ENCODE assay signal across 10 cellular contexts in genomic region chr10:132572545-132572937, GRCh38. TPM values are rescaled to one million over a fixed set of nuclear protein-coding genes. Genes with fewer than 3 reads are reported as not detected.
DNase-seq lines count a peak whose midpoint lies in the region; ATAC-seq, FAIRE-seq and TF ChIP-seq lines count a peak whose summit lies in the region.
"Had no signal": no experiment of that assay in that cellular context is flagged by ENCODE, and none has a peak within 500 bp of the region (broad histone marks: within the 10 kb centered on the region; RNA-seq: fewer than 3 reads in every experiment).

No MANE protein-coding gene starts in this region.

- peaks cover 7% of the 10 kb centered on the region for H3K36me3 Mint-ChIP-seq in MCF 10A (ENCODE audit: insufficient read depth, unreplicated experiment)
- H3K36me3 Mint-ChIP-seq: activated naive CD4-positive, alpha-beta T cell treated with anti-CD3 and anti-CD28 coated beads, Interleukin-2, amount 50 U/mL, for 24 hours had no signal

- H3K27me3 Mint-ChIP-seq in MCF 10A (ENCODE audit: insufficient read depth, unreplicated experiment) = no peaks in the 10 kb centered on the region
- H3K27me3 Mint-ChIP-seq: activated naive CD4-positive, alpha-beta T cell treated with anti-CD3 and anti-CD28 coated beads, Interleukin-2, amount 50 U/mL, for 24 hours; T-helper 17 cell had no signal

- peaks cover 6% of the 10 kb centered on the region for H3K4me1 Mint-ChIP-seq in MCF 10A (ENCODE audit: insufficient read depth, unreplicated experiment)

- H3K4me3 Mint-ChIP-seq in MCF 10A (ENCODE audit: unreplicated experiment) = no peak overlapping the region
- H3K4me3 Mint-ChIP-seq: activated naive CD4-positive, alpha-beta T cell treated with anti-CD3 and anti-CD28 coated beads, Interleukin-2, amount 50 U/mL, for 24 hours had no signal

- no peaks in the 10 kb centered on the region for H3K9me3 ChIP-seq in breast epithelium

- BruUV-seq in MCF 10A (replicated peaks; lab: Mats Ljungman, UMichigan) = no TSS peak

- FAIRE-seq in urothelium cell line (lab: Jason Lieb, UNC) = no peak

- H3K9me3 Mint-ChIP-seq in MCF 10A (ENCODE audit: unreplicated experiment) = no peaks in the 10 kb centered on the region
- H3K9me3 Mint-ChIP-seq: activated naive CD4-positive, alpha-beta T cell treated with anti-CD3 and anti-CD28 coated beads, Interleukin-2, amount 50 U/mL, for 24 hours had no signal

- no peak overlapping the region for H3K27ac Mint-ChIP-seq in MCF 10A (ENCODE audit: low read depth, unreplicated experiment)
- H3K27ac Mint-ChIP-seq: T-helper 17 cell had no signal

- no peaks in the 10 kb centered on the region for H3K36me3 ChIP-seq in breast epithelium

- DNase-seq in MCF 10A (ENCODE audit: unreplicated experiment) = peak; percentile 13
- no peak for DNase-seq in breast epithelium (ENCODE audit: low spot score in 2 of 2)
- DNase-seq in RPMI8226 = peak; percentile 11
- no peak for DNase-seq in Right ventricle myocardium superior
- DNase-seq in urothelium cell line (ENCODE audit: low spot score) = peak; percentile 29
- DNase-seq in epidermal melanocyte (ENCODE audit: insufficient read length, low spot score) = no peak
- DNase-seq: T-helper 17 cell had no signal

- ATAC-seq in Right ventricle myocardium superior (ENCODE audit: poor library complexity) = peak; percentile 45
- ATAC-seq in GM21576 (IDR thresholded peaks at IDR 0.05; ENCODE audit: unreplicated experiment) = no peak
- no peak for ATAC-seq in HG03280 (IDR thresholded peaks at IDR 0.05; ENCODE audit: unreplicated experiment)

- H3K27me3 ChIP-seq in breast epithelium = no peaks in the 10 kb centered on the region

- H3K27ac ChIP-seq in breast epithelium = no peak overlapping the region

- no peak overlapping the region for H3K4me3 ChIP-seq in breast epithelium

- POLR2A ChIA-PET in MCF 10A (lab: Yijun Ruan, JAX) = interaction anchor here (0.6 to 2.4 kb wide), 4 partner anchors 19 to 40 kb away, joined by 3 to 8 read pairs (median 6); no protein-coding TSS in a partner anchor

- no peak for TF ChIP-seq POLR2A in breast epithelium (IDR thresholded peaks at IDR 0.05)

- H3K4me1 ChIP-seq in breast epithelium = peaks cover 7 to 14% of the 10 kb centered on the region in 2 donors

- CTCF ChIA-PET in MCF 10A (lab: Yijun Ruan, JAX) = interaction anchor here (0.6 kb wide), 1 partner anchor 59 kb away, joined by 4 read pairs; no protein-coding TSS in a partner anchor

- no peak for TF ChIP-seq CTCF in MCF 10A (IDR thresholded peaks at IDR 0.05; ENCODE audit: unreplicated experiment)
- TF ChIP-seq CTCF in breast epithelium (IDR thresholded peaks at IDR 0.05) = no peak

- intact Hi-C loops in MCF 10A (cut with micrococcal nuclease) = loop anchor here (1.0 kb wide), 1 partner anchor 19 kb away; no protein-coding TSS in a partner anchor
- intact Hi-C loops in breast epithelium (cut with DNase I; ENCODE audit: low total_unique reads) = no loop called here
- intact Hi-C loops in Right ventricle myocardium superior (cut with DNase I) = no loop called here

RNA-seq across cellular contexts. Expression of gene INPP5A, which starts 35.0 kb away (rescaled TPM):
- 14.2 and 14.7 TPM in 2 replicates for total RNA-seq in MCF 10A (2022)
- 10 to 100 TPM; 26.6 to 50.6 (median 38.7) TPM for total RNA-seq in breast epithelium
- 99.1 TPM for total RNA-seq in Right ventricle myocardium superior

Comparison
In these comparisons a context has a peak if more than half of its experiments do, and no peak if none do; other contexts are left out.
1. DNase-seq: peak in MCF 10A (single experiment), RPMI8226 (single experiment) and urothelium cell line (single experiment); none in breast epithelium (0 of 2), Right ventricle myocardium superior (single experiment) and epidermal melanocyte (single experiment).